17 cellular contexts compared by ENCODE assay signal in the genomic region with DNA sequence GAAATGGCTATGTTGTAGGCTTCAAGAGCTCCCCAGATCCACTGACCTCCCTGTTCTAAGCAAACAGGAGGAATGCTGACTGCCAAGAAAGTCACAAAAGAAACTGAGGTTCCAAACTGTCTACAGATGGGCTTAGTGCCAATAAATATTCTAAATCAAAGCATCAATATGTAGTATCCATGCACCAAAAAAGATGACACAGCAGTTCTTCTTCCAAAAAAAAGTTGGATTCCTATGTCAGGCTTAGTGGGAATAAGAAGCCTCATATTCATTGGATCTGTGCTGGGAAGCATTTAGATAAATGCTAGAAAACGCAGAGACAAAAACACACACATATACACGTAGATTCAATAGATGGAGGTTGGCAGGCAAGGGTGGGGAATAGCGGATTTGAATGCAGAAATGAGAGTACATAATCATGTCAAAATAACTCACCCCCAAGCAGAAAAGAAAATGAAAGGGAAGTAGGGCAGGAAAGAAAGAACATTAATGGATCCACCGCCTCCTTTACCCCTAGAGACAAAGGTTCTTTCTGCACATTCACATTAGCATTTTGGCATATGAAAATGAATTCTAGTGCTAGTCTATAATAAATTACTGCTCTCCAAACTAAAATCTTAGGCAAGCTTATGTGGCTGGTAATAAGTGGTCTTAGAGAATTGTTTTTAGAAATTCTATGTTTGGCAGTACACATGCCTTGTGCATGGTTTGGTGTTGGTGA.
A peak's percentile ranks its signal among the peaks of the same experiment; 100 is the strongest.
DNase-seq lines count a peak whose midpoint lies in the region; ATAC-seq and TF ChIP-seq lines count a peak whose summit lies in the region.
"Had no signal": no experiment of that assay in that cellular context is flagged by ENCODE, and none has a peak within 500 bp of the region (broad histone marks: within the 10 kb centered on the region; RNA-seq: fewer than 3 reads in every experiment).

No MANE protein-coding gene starts in this region.

- H3K27me3 ChIP-seq in OCI-LY3 (ENCODE audit: low read depth, low read length), result no peaks in the 10 kb centered on the region
- no peaks in the 10 kb centered on the region for H3K27me3 ChIP-seq in dorsolateral prefrontal cortex
- no peaks in the 10 kb centered on the region for H3K27me3 ChIP-seq in CD8-positive, alpha-beta T cell (ENCODE audit: insufficient read depth, low read length)

- peaks cover 13% of the 10 kb centered on the region for H3K4me1 Mint-ChIP-seq in nephron
- no peaks in the 10 kb centered on the region for H3K4me1 Mint-ChIP-seq in CD8-positive, alpha-beta T cell (ENCODE audit: low read depth)
- H3K4me1 Mint-ChIP-seq: B cell had no signal

- no peaks in the 10 kb centered on the region for H3K79me2 ChIP-seq in OCI-LY3 (ENCODE audit: low read length)

- intact Hi-C loops in dorsolateral prefrontal cortex (cut with DNase I), result no loop called here
- intact Hi-C loops in CD8-positive, alpha-beta T cell (cut with DNase I, micrococcal nuclease), result no loop called here

- no peaks in the 10 kb centered on the region for H3K36me3 ChIP-seq in OCI-LY3 (replicated peaks; ENCODE audit: low read depth, low read length)
- H3K36me3 ChIP-seq in CD8-positive, alpha-beta T cell (ENCODE audit: insufficient read depth, low read length), result no peaks in the 10 kb centered on the region

- H3K36me3 Mint-ChIP-seq in nephron (ENCODE audit: low read depth), result peaks cover 4% of the 10 kb centered on the region
- H3K36me3 Mint-ChIP-seq in CD8-positive, alpha-beta T cell, result no peaks in the 10 kb centered on the region

- H3K27me3 Mint-ChIP-seq in nephron (ENCODE audit: low read depth), result no peaks in the 10 kb centered on the region
- no peaks in the 10 kb centered on the region for H3K27me3 Mint-ChIP-seq in CD8-positive, alpha-beta T cell (ENCODE audit: low read depth)
- H3K27me3 Mint-ChIP-seq: B cell had no signal

- POLR2A ChIA-PET in CD8-positive, alpha-beta T cell (lab: Charles Lee), result no interaction called here

- peaks cover 4% of the 10 kb centered on the region for H3K9me3 Mint-ChIP-seq in nephron
- H3K9me3 Mint-ChIP-seq in CD8-positive, alpha-beta T cell, result no peaks in the 10 kb centered on the region

- H4K20me1 ChIP-seq in OCI-LY3 (ENCODE audit: insufficient read depth, low read length), result no peaks in the 10 kb centered on the region

- ATAC-seq in GM21619 (IDR thresholded peaks at IDR 0.05; ENCODE audit: unreplicated experiment), result no peak
- ATAC-seq in CD8-positive, alpha-beta T cell, result no peak
- ATAC-seq in GM18870 (IDR thresholded peaks at IDR 0.05; ENCODE audit: unreplicated experiment), result no peak

- H3K9me3 ChIP-seq in OCI-LY3 (ENCODE audit: insufficient read depth, low read length), result no peaks in the 10 kb centered on the region
- no peaks in the 10 kb centered on the region for H3K9me3 ChIP-seq in CD8-positive, alpha-beta T cell (ENCODE audit: low read length)
- H3K9me3 ChIP-seq: SK-N-SH had no signal

- H3K4me1 ChIP-seq in OCI-LY3 (ENCODE audit: low read length), result peaks cover 8% of the 10 kb centered on the region
- H3K4me1 ChIP-seq in CD8-positive, alpha-beta T cell (ENCODE audit: insufficient read depth, low read length), result no peaks in the 10 kb centered on the region

- no peak overlapping the region for H3K4me3 ChIP-seq in OCI-LY3 (ENCODE audit: low read length)
- H3K4me3 ChIP-seq in dorsolateral prefrontal cortex, result peak overlapping the region in 50 of 59 donors; percentile 2 to 59 (median 32)
- H3K4me3 ChIP-seq in CD8-positive, alpha-beta T cell (ENCODE audit: low read depth, low read length), result no peak overlapping the region
- H3K4me3 ChIP-seq: GM23248 had no signal

- no peak overlapping the region for H3K27ac ChIP-seq in OCI-LY3 (ENCODE audit: low read length)
- peak overlapping the region in 57 of 59 donors; percentile 3 to 86 (median 71) for H3K27ac ChIP-seq in dorsolateral prefrontal cortex
- H3K27ac ChIP-seq in CD8-positive, alpha-beta T cell (ENCODE audit: low read depth, low read length), result no peak overlapping the region
- H3K27ac ChIP-seq: GM23248, HL-60 had no signal

- no peak overlapping the region for H2AFZ ChIP-seq in OCI-LY3 (ENCODE audit: low read depth, low read length)
- H2AFZ ChIP-seq: GM23248 had no signal

- no peak for TF ChIP-seq CTCF in OCI-LY3 (IDR thresholded peaks at IDR 0.05; ENCODE audit: low read depth, low read length)
- TF ChIP-seq CTCF in dorsolateral prefrontal cortex (IDR thresholded peaks at IDR 0.05 in 54 of 56, conservative IDR thresholded peaks at IDR 0.05 in 2 of 56; ENCODE audit: low read depth in 1 of 56, partially characterized antibody in 56 of 56), result no peak
- TF ChIP-seq CTCF in nephron (IDR thresholded peaks at IDR 0.05; ENCODE audit: unreplicated experiment in 3 of 3), result no peak
- TF ChIP-seq CTCF in CD8-positive, alpha-beta T cell (IDR thresholded peaks at IDR 0.05), result no peak

- DNase-seq in dorsolateral prefrontal cortex (no peak), HuH-7.5 (ENCODE audit: low spot score) (no peak)
- DNase-seq in CD8-positive, alpha-beta T cell, result no peak
- DNase-seq: COR-L47, GDM1, GM23248, NCI-H1105, NCI-H2081 treated with DMSO at 0.1 percent for 48 hours, NCI-H748 treated with DMSO at 0.1 percent for 48 hours, SHP77, SK-N-SH had no signal

- H3K27ac Mint-ChIP-seq in nephron, result peak overlapping the region; percentile 24 to 60 (median 34)
- H3K27ac Mint-ChIP-seq in CD8-positive, alpha-beta T cell, result no peak overlapping the region
- H3K27ac Mint-ChIP-seq: B cell had no signal

- CTCF ChIA-PET in CD8-positive, alpha-beta T cell (lab: Charles Lee), result no interaction called here

- peak overlapping the region; percentile 4 for H3K4me2 ChIP-seq in OCI-LY3 (ENCODE audit: low read length)
- H3K4me2 ChIP-seq: SK-N-SH had no signal

- no peak overlapping the region for H3K9ac ChIP-seq in OCI-LY3 (ENCODE audit: low read length)
- H3K9ac ChIP-seq: GM23248, SK-N-SH had no signal

- no peak overlapping the region for H3K4me3 Mint-ChIP-seq in nephron
- H3K4me3 Mint-ChIP-seq in CD8-positive, alpha-beta T cell, result no peak overlapping the region
- H3K4me3 Mint-ChIP-seq: B cell had no signal

Comparison
In these comparisons a context has a peak if more than half of its experiments do, and no peak if none do; other contexts are left out.
1. H3K27ac ChIP-seq: peak in dorsolateral prefrontal cortex (57 of 59); none in OCI-LY3 (single experiment) and CD8-positive, alpha-beta T cell (single experiment).
2. H3K4me3 ChIP-seq: peak in dorsolateral prefrontal cortex (50 of 59); none in OCI-LY3 (single experiment) and CD8-positive, alpha-beta T cell (single experiment).